ENCODE assay signal across 22 cellular contexts in the genomic region with DNA sequence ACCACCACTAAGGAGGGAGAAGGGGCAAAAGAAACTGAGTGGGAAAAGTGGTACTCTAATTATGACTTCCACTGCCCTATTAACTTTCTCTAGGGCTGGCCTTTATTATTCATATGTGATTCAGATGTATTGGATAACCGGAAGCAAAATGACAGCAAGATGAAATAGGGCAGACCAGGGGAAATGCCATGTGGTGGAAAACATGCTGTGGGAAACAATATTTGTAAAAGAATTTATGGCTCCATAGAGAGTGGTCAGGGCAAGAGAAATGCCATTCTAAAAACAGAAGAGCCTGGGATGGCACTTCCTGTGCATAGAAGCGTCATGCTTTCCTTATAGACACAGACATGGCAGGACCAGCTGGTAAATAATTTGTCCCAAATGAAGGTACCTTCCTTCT.
DNase-seq lines count a peak whose midpoint lies in the region; ATAC-seq and TF ChIP-seq lines count a peak whose summit lies in the region.
"Had no signal": no experiment of that assay in that cellular context is flagged by ENCODE, and none has a peak within 500 bp of the region (broad histone marks: within the 10 kb centered on the region; RNA-seq: fewer than 3 reads in every experiment).

No MANE protein-coding gene starts in this region.

- 74 to 85% (median 80%) methylated on average over 2 of the region's 2 CpGs for WGBS in stomach, 5 donors

- H3K9me3 Mint-ChIP-seq in nephron: no peaks in the 10 kb centered on the region
- H3K9me3 Mint-ChIP-seq: activated CD8-positive, alpha-beta T cell treated with anti-CD3 and anti-CD28 coated beads for 36 hours; activated T-helper 17 cell treated with anti-CD3 and anti-CD28 coated beads, Interleukin-2, amount 50 U/mL, for 72 hours; dendritic cell treated with granulocyte-macrophage colony-stimulating factor and Interleukin-4, amounts not matched to agents 40 ng/mL and 50 ng/mL, for 4 days; naive thymus-derived CD4-positive, alpha-beta T cell had no signal

- TF ChIP-seq CTCF in choroid plexus epithelial cell (conservative IDR thresholded peaks at IDR 0.05; ENCODE audit: low read depth, low read length): no peak
- no peak for TF ChIP-seq CTCF in nephron (IDR thresholded peaks at IDR 0.05; ENCODE audit: unreplicated experiment in 3 of 3)
- no peak for TF ChIP-seq CTCF in stomach (IDR thresholded peaks at IDR 0.05)

- no peaks in the 10 kb centered on the region for H3K4me1 ChIP-seq in stomach
- H3K4me1 ChIP-seq: left ventricle myocardium inferior had no signal

- H3K27ac ChIP-seq in stomach: no peak overlapping the region
- H3K27ac ChIP-seq: KMS-11, left ventricle myocardium inferior had no signal

- no peak for ATAC-seq in GM18909 (IDR thresholded peaks at IDR 0.05; ENCODE audit: poor library complexity, unreplicated experiment)
- ATAC-seq: activated CD8-positive, alpha-beta T cell treated with anti-CD3 and anti-CD28 coated beads for 36 hours; activated T-helper 17 cell treated with anti-CD3 and anti-CD28 coated beads, Interleukin-2, amount 50 U/mL, for 72 hours; naive thymus-derived CD4-positive, alpha-beta T cell; sciatic nerve had no signal

- no peaks in the 10 kb centered on the region for H3K9me3 ChIP-seq in stomach
- H3K9me3 ChIP-seq: left ventricle myocardium inferior had no signal

- intact Hi-C loops in stomach (cut with DNase I; ENCODE audit: low total_unique reads): no loop called here

- H3K36me3 ChIP-seq in stomach: no peaks in the 10 kb centered on the region
- H3K36me3 ChIP-seq: left ventricle myocardium inferior had no signal

- TF ChIP-seq POLR2A in stomach (IDR thresholded peaks at IDR 0.05): no peak

- DNase-seq in AG20443 (ENCODE audit: low spot score) (peak; percentile 26), LHCN-M2 (ENCODE audit: low read depth) (peak; percentile 97), choroid plexus epithelial cell (ENCODE audit: low read depth) (peak; percentile 56), stomach (no peak), T1000 (lab: John Stamatoyannopoulos, UW) (no peak)
- no peak for DNase-seq in activated naive CD4-positive, alpha-beta T cell (lab: John Stamatoyannopoulos, UW)
- DNase-seq: activated CD8-positive, alpha-beta T cell treated with anti-CD3 and anti-CD28 coated beads for 36 hours; DMS79; H7; left ventricle myocardium inferior; naive thymus-derived CD4-positive, alpha-beta T cell; NCI-H1436; NCI-H2227 treated with DMSO at 0.1 percent for 48 hours; stimulated activated CD4-positive, alpha-beta T cell treated with anti-CD3 and anti-CD28 coated beads, Interleukin-4, amount 100 ng/mL, for 24 hours; trophoblast cell had no signal

- peaks cover 54% of the 10 kb centered on the region for H3K4me1 Mint-ChIP-seq in nephron
- H3K4me1 Mint-ChIP-seq: activated T-helper 17 cell treated with anti-CD3 and anti-CD28 coated beads, Interleukin-2, amount 50 U/mL, for 72 hours; B cell; naive thymus-derived CD4-positive, alpha-beta T cell had no signal

- peak overlapping the region in 1 of 3 experiments; percentile 12 for H3K4me3 Mint-ChIP-seq in nephron
- H3K4me3 Mint-ChIP-seq: activated CD8-positive, alpha-beta T cell treated with anti-CD3 and anti-CD28 coated beads for 36 hours; activated T-helper 17 cell treated with anti-CD3 and anti-CD28 coated beads, Interleukin-2, amount 50 U/mL, for 72 hours; B cell; dendritic cell treated with granulocyte-macrophage colony-stimulating factor and Interleukin-4, amounts not matched to agents 40 ng/mL and 50 ng/mL, for 4 days; naive thymus-derived CD4-positive, alpha-beta T cell had no signal

- peak overlapping the region; percentile 60 to 71 (median 65) for H3K27ac Mint-ChIP-seq in nephron
- H3K27ac Mint-ChIP-seq: activated CD8-positive, alpha-beta T cell treated with anti-CD3 and anti-CD28 coated beads for 36 hours; activated T-helper 17 cell treated with anti-CD3 and anti-CD28 coated beads, Interleukin-2, amount 50 U/mL, for 72 hours; B cell; dendritic cell treated with granulocyte-macrophage colony-stimulating factor and Interleukin-4, amounts not matched to agents 40 ng/mL and 50 ng/mL, for 4 days; naive thymus-derived CD4-positive, alpha-beta T cell had no signal

- H3K4me3 ChIP-seq in choroid plexus epithelial cell (ENCODE audit: low read depth, low read length) (no peak overlapping the region), stomach (no peak overlapping the region)
- H3K4me3 ChIP-seq: left ventricle myocardium inferior had no signal

- no peaks in the 10 kb centered on the region for H3K36me3 Mint-ChIP-seq in nephron (ENCODE audit: low read depth)
- H3K36me3 Mint-ChIP-seq: naive thymus-derived CD4-positive, alpha-beta T cell had no signal

- H3K27me3 ChIP-seq in stomach: no peaks in the 10 kb centered on the region

- H3K27me3 Mint-ChIP-seq in nephron (ENCODE audit: low read depth): peaks cover 4% of the 10 kb centered on the region
- H3K27me3 Mint-ChIP-seq: dendritic cell treated with granulocyte-macrophage colony-stimulating factor and Interleukin-4, amounts not matched to agents 40 ng/mL and 50 ng/mL, for 4 days had no signal

- no peak for TF ChIP-seq EP300 in stomach (IDR thresholded peaks at IDR 0.05)

Comparison
In these comparisons a context has a peak if more than half of its experiments do, and no peak if none do; other contexts are left out.
1. DNase-seq: peak in AG20443 (single experiment), LHCN-M2 (single experiment) and choroid plexus epithelial cell (single experiment); none in stomach (single experiment), activated naive CD4-positive, alpha-beta T cell (0 of 4) and T1000 (single experiment).